ENCODE assay signal across 16 cellular contexts in genomic region chr3:177333535-177334495, GRCh38.
A peak's percentile ranks its signal among the peaks of the same experiment; 100 is the strongest.
DNase-seq lines count a peak whose midpoint lies in the region; ATAC-seq and TF ChIP-seq lines count a peak whose summit lies in the region.
"Had no signal": no experiment of that assay in that cellular context is flagged by ENCODE, and none has a peak within 500 bp of the region (broad histone marks: within the 10 kb centered on the region; RNA-seq: fewer than 3 reads in every experiment).

No MANE protein-coding gene starts in this region.

- intact Hi-C loops in Panc1 (cut with micrococcal nuclease; ENCODE audit: unreplicated experiment) (loop anchor here (10.0 kb wide), 1 partner anchor 49 kb away; no protein-coding TSS in a partner anchor), left cardiac atrium (cut with DNase I) (loop anchor here in 1 of 2 donors (5.0 kb wide), 1 partner anchor 42 kb away; no protein-coding TSS in a partner anchor)

- H3K36me3 Mint-ChIP-seq in stimulated activated memory B cell treated with anti-CD40 and anti-IgM and Interleukin-4, amounts not matched to agents 10 μg/mL and 1 μg/mL and 100 μg/mL, for 72 hours = no peaks in the 10 kb centered on the region

- no peak for TF ChIP-seq CTCF in Panc1 (IDR thresholded peaks at IDR 0.05)

- CTCF ChIA-PET in Panc1 (lab: Charles Lee) (no interaction called here), HEK293T (lab: Yijun Ruan, JAX) (no interaction called here)

- peak overlapping the region; percentile 13 for H3K27ac Mint-ChIP-seq in stimulated activated memory B cell treated with anti-CD40 and anti-IgM and Interleukin-4, amounts not matched to agents 10 μg/mL and 1 μg/mL and 100 μg/mL, for 72 hours

- BruUV-seq in Panc1 (replicated peaks; lab: Mats Ljungman, UMichigan) = no TSS peak

- no peaks in the 10 kb centered on the region for H3K27me3 ChIP-seq in Panc1 (ENCODE audit: control insufficient read depth, insufficient read depth, low read length)

- peaks cover 36% of the 10 kb centered on the region for H3K4me1 Mint-ChIP-seq in stimulated activated memory B cell treated with anti-CD40 and anti-IgM and Interleukin-4, amounts not matched to agents 10 μg/mL and 1 μg/mL and 100 μg/mL, for 72 hours

- H3K4me1 ChIP-seq in Panc1 (ENCODE audit: control insufficient read depth, insufficient read depth, low read length) = no peaks in the 10 kb centered on the region

- no peaks in the 10 kb centered on the region for H3K9me3 Mint-ChIP-seq in stimulated activated memory B cell treated with anti-CD40 and anti-IgM and Interleukin-4, amounts not matched to agents 10 μg/mL and 1 μg/mL and 100 μg/mL, for 72 hours

- no peaks in the 10 kb centered on the region for H3K27me3 Mint-ChIP-seq in stimulated activated memory B cell treated with anti-CD40 and anti-IgM and Interleukin-4, amounts not matched to agents 10 μg/mL and 1 μg/mL and 100 μg/mL, for 72 hours

- ATAC-seq in Panc1 = no peak
- ATAC-seq in left cardiac atrium = peak; percentile 47 to 62
- no peak for ATAC-seq in stimulated activated memory B cell treated with anti-CD40 and anti-IgM and Interleukin-4, amounts not matched to agents 10 μg/mL and 1 μg/mL and 100 μg/mL, for 72 hours

- H3K27ac ChIP-seq in Panc1 (ENCODE audit: low read length) = peak overlapping the region; percentile 60
- H3K27ac ChIP-seq: 22Rv1 had no signal

- in situ Hi-C loops in Panc1 (cut with HindIII; ENCODE audit: low pct_unique_long_range_greater_than_20kb, low sequenced_read_pairs) = no loop called here

- H3K9me3 ChIP-seq in Panc1 (ENCODE audit: control insufficient read depth, insufficient read depth, low read depth, low read length) = no peaks in the 10 kb centered on the region

- H3K4me3 ChIP-seq in Panc1 (ENCODE audit: low read depth in 2 of 2, low read length in 2 of 2) = no peak overlapping the region

- peak; percentile 48 for DNase-seq in DMS 273 (lab: John Stamatoyannopoulos, UW; ENCODE audit: unreplicated experiment)
- DNase-seq in DMS 273 treated with DMSO at 0.1 percent for 48 hours (lab: John Stamatoyannopoulos, UW) = no peak
- no peak for DNase-seq in Panc1 (ENCODE audit: low read depth, low spot score)
- DNase-seq in left cardiac atrium = peak; percentile 47
- no peak for DNase-seq in HEK293T (ENCODE audit: extremely low spot score)
- DNase-seq in T1000 (lab: John Stamatoyannopoulos, UW) = no peak
- no peak for DNase-seq in GM19238 (ENCODE audit: insufficient read length, low spot score)
- DNase-seq: activated CD4-positive, alpha-beta T cell treated with anti-CD3 and anti-CD28 coated beads, Interleukin-2, amount 50 U/mL, for 1 hour; activated naive CD4-positive, alpha-beta T cell; dermis blood vessel endothelial cell; DMS53; mesendoderm; NCI-H1930; retina had no signal

- POLR2A ChIA-PET in Panc1 (lab: Charles Lee) = no interaction called here
- POLR2A ChIA-PET in HEK293T (lab: Yijun Ruan, JAX) = no interaction called here

- H3K4me3 Mint-ChIP-seq in stimulated activated memory B cell treated with anti-CD40 and anti-IgM and Interleukin-4, amounts not matched to agents 10 μg/mL and 1 μg/mL and 100 μg/mL, for 72 hours = no peak overlapping the region

- no peaks in the 10 kb centered on the region for H3K36me3 ChIP-seq in Panc1 (ENCODE audit: control insufficient read depth, insufficient read depth, low read length)

TF ChIP-seq in HEK293T, 16 proteins besides CTCF, POLR2A, EP300 and RAD21:
- TF ChIP-seq FOXM1 (IDR thresholded peaks at IDR 0.05; ENCODE audit: borderline replicate concordance) (no peak), ZNF384 (IDR thresholded peaks at IDR 0.05) (no peak), ELF4 (IDR thresholded peaks at IDR 0.05) (no peak), L3MBTL2 (conservative IDR thresholded peaks at IDR 0.05) (no peak)

Comparison
In these comparisons a context has a peak if more than half of its experiments do, and no peak if none do; other contexts are left out.
1. DNase-seq: peak in DMS 273 (single experiment) and left cardiac atrium (single experiment); none in DMS 273 treated with DMSO at 0.1 percent for 48 hours (single experiment), Panc1 (single experiment), HEK293T (single experiment), T1000 (single experiment) and GM19238 (single experiment).
2. ATAC-seq: peak in left cardiac atrium (2 of 2); none in Panc1 (single experiment) and stimulated activated memory B cell treated with anti-CD40 and anti-IgM and Interleukin-4, amounts not matched to agents 10 μg/mL and 1 μg/mL and 100 μg/mL, for 72 hours (single experiment).